Comparison of ENCODE assay signal across 8 cellular contexts in genomic region chr13:30870049-30870884, GRCh38. TPM values are rescaled to one million over a fixed set of nuclear protein-coding genes. Genes with fewer than 3 reads are reported as not detected.
A peak's percentile ranks its signal among the peaks of the same experiment; 100 is the strongest.
DNase-seq lines count a peak whose midpoint lies in the region; ATAC-seq lines count a peak whose summit lies in the region.

No MANE protein-coding gene starts in this region.

- no peaks in the 10 kb centered on the region for H3K9me3 Mint-ChIP-seq in activated CD4-positive, alpha-beta T cell treated with anti-CD3 and anti-CD28 coated beads, Interleukin-2, amount 10 ng/mL, durations not matched to agents 24 days and 14 days
- H3K9me3 Mint-ChIP-seq in activated T-cell treated with anti-CD3 and anti-CD28 coated beads, Interleukin-2, amount 50 U/mL, for 72 hours, result no peaks in the 10 kb centered on the region

- H3K27ac Mint-ChIP-seq in activated CD4-positive, alpha-beta T cell treated with anti-CD3 and anti-CD28 coated beads, Interleukin-2, amount 10 ng/mL, durations not matched to agents 24 days and 14 days, result no peak overlapping the region
- no peak overlapping the region for H3K27ac Mint-ChIP-seq in activated T-cell treated with anti-CD3 and anti-CD28 coated beads, Interleukin-2, amount 50 U/mL, for 72 hours

- peaks cover 10% of the 10 kb centered on the region for H3K4me1 Mint-ChIP-seq in activated CD4-positive, alpha-beta T cell treated with anti-CD3 and anti-CD28 coated beads, Interleukin-2, amount 10 ng/mL, durations not matched to agents 24 days and 14 days
- H3K4me1 Mint-ChIP-seq in activated T-cell treated with anti-CD3 and anti-CD28 coated beads, Interleukin-2, amount 50 U/mL, for 72 hours (ENCODE audit: low read depth), result peaks cover 8% of the 10 kb centered on the region

- H3K4me3 Mint-ChIP-seq in activated CD4-positive, alpha-beta T cell treated with anti-CD3 and anti-CD28 coated beads, Interleukin-2, amount 10 ng/mL, durations not matched to agents 24 days and 14 days, result no peak overlapping the region
- no peak overlapping the region for H3K4me3 Mint-ChIP-seq in activated T-cell treated with anti-CD3 and anti-CD28 coated beads, Interleukin-2, amount 50 U/mL, for 72 hours

- intact Hi-C loops in activated CD4-positive, alpha-beta T cell treated with anti-CD3 and anti-CD28 coated beads, Interleukin-2, amount 10 ng/mL, durations not matched to agents 24 days and 14 days (cut with micrococcal nuclease), result no loop called here

- peak; percentile 62 to 78 for ATAC-seq in activated T-cell treated with anti-CD3 and anti-CD28 coated beads, Interleukin-2, amount 50 U/mL, for 72 hours (replicated peaks in 1 of 2)
- no peak for ATAC-seq in HG03045 (IDR thresholded peaks at IDR 0.05; ENCODE audit: unreplicated experiment)

- peaks cover 10% of the 10 kb centered on the region for H3K27me3 Mint-ChIP-seq in activated CD4-positive, alpha-beta T cell treated with anti-CD3 and anti-CD28 coated beads, Interleukin-2, amount 10 ng/mL, durations not matched to agents 24 days and 14 days
- peaks cover 26% of the 10 kb centered on the region for H3K27me3 Mint-ChIP-seq in activated T-cell treated with anti-CD3 and anti-CD28 coated beads, Interleukin-2, amount 50 U/mL, for 72 hours (ENCODE audit: low read depth)

- H3K36me3 Mint-ChIP-seq in activated CD4-positive, alpha-beta T cell treated with anti-CD3 and anti-CD28 coated beads, Interleukin-2, amount 10 ng/mL, durations not matched to agents 24 days and 14 days (ENCODE audit: low read depth), result no peaks in the 10 kb centered on the region
- no peaks in the 10 kb centered on the region for H3K36me3 Mint-ChIP-seq in activated T-cell treated with anti-CD3 and anti-CD28 coated beads, Interleukin-2, amount 50 U/mL, for 72 hours (ENCODE audit: insufficient read depth in 2 of 2)

- DNase-seq in activated CD4-positive, alpha-beta T cell treated with anti-CD3 and anti-CD28 coated beads, Interleukin-2, amount 10 ng/mL, durations not matched to agents 24 days and 14 days, result peak; percentile 84
- DNase-seq in activated CD4-positive, alpha-beta T cell treated with anti-CD3 and anti-CD28 coated beads, Interleukin-2, amount 50 U/mL, for 1 hour, result no peak
- DNase-seq in M059J (ENCODE audit: low read depth) (peak; percentile 98), glomerular endothelial cell (ENCODE audit: extremely low read depth, low read depth, low spot score) (peak; percentile 94), retina (peak; percentile 28), NCI-H2081 treated with DMSO at 0.1 percent for 48 hours (lab: John Stamatoyannopoulos, UW) (no peak)
- DNase-seq in activated T-cell treated with anti-CD3 and anti-CD28 coated beads, Interleukin-2, amount 50 U/mL, for 72 hours, result peak in 1 of 2 donors; percentile 35

RNA-seq across cellular contexts. Expression of gene MEDAG, which starts 35.8 kb away (rescaled TPM):
- total RNA-seq in activated CD4-positive, alpha-beta T cell treated with anti-CD3 and anti-CD28 coated beads, Interleukin-2, amount 10 ng/mL, durations not matched to agents 24 days and 14 days, result not detected in 2 replicates
- 0.07 and 0.12 TPM in 2 replicates for total RNA-seq in M059J (2014; rRNA removed; shearing (Covaris generic))
- under 1 TPM in 1 of 2 donors, not detected in 1; 0.09 TPM for total RNA-seq in activated T-cell treated with anti-CD3 and anti-CD28 coated beads, Interleukin-2, amount 50 U/mL, for 72 hours
- total RNA-seq in glomerular endothelial cell, result 1.3 and 2.2 TPM in 2 replicates

Comparison
In these comparisons a context has a peak if more than half of its experiments do, and no peak if none do; other contexts are left out.
1. DNase-seq: peak in activated CD4-positive, alpha-beta T cell treated with anti-CD3 and anti-CD28 coated beads, Interleukin-2, amount 10 ng/mL, durations not matched to agents 24 days and 14 days (single experiment), M059J (single experiment), glomerular endothelial cell (single experiment) and retina (single experiment); none in activated CD4-positive, alpha-beta T cell treated with anti-CD3 and anti-CD28 coated beads, Interleukin-2, amount 50 U/mL, for 1 hour (single experiment) and NCI-H2081 treated with DMSO at 0.1 percent for 48 hours (single experiment).